ENCODE assay signal across 13 cellular contexts in the genomic region with DNA sequence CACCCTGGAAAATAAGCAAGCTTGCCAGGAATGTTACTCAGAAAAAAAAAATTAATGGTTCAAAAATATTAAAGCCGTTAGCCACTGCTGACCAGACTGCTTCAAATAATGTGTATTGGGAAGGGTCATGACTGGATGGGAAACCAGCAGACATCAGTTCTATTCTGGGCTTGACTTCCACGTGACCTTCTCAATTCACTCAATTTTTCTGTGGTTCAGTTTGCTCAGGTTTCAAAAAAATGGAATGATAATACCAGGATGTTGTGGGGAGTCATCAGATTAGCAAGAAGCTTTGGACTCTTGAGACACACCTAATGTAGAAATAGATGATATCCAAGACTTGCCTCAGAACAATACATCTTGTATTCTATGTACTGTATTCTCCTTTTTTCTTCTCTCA.
DNase-seq lines count a peak whose midpoint lies in the region; ATAC-seq, FAIRE-seq and TF ChIP-seq lines count a peak whose summit lies in the region.
"Had no signal": no experiment of that assay in that cellular context is flagged by ENCODE, and none has a peak within 500 bp of the region (broad histone marks: within the 10 kb centered on the region; RNA-seq: fewer than 3 reads in every experiment).

No MANE protein-coding gene starts in this region.

- H2AK5ac ChIP-seq in IMR-90 (ENCODE audit: low read depth, low read length) = no peak overlapping the region

- peak overlapping the region in 4 of 7 donors; percentile 20 to 30 (median 26) for H3K27ac Mint-ChIP-seq in CD14-positive monocyte

- H2AFZ ChIP-seq in IMR-90 (replicated peaks; ENCODE audit: low read length, poor library complexity) = no peak overlapping the region

- no peak for TF ChIP-seq CTCF in CD14-positive monocyte (IDR thresholded peaks at IDR 0.05)
- TF ChIP-seq CTCF in IMR-90 (conservative IDR thresholded peaks at IDR 0.05; ENCODE audit: low read depth, low read length) = no peak
- no peak for TF ChIP-seq CTCF in bronchial epithelial cell (IDR thresholded peaks at IDR 0.05; ENCODE audit: insufficient read depth, low read length, severe bottlenecking)
- no peak for TF ChIP-seq CTCF in right atrium auricular region (IDR thresholded peaks at IDR 0.05)

- CTCF ChIA-PET in IMR-90 (lab: Yijun Ruan, JAX) = no interaction called here

- intact Hi-C loops in CD14-positive monocyte (cut with micrococcal nuclease) = loop anchor here in 1 of 2 donors (5.0 kb wide), 1 partner anchor 42 kb away; no protein-coding TSS in a partner anchor
- intact Hi-C loops in IMR-90 (cut with micrococcal nuclease) = loop anchor here (5.0 kb wide), 1 partner anchor 252 kb away; no protein-coding TSS in a partner anchor
- intact Hi-C loops in sciatic nerve (cut with DNase I) = no loop called here

- H3K4me3 Mint-ChIP-seq in CD14-positive monocyte = no peak overlapping the region

- no peak overlapping the region for H4K91ac ChIP-seq in IMR-90 (ENCODE audit: insufficient read depth, low read depth, low read length)

- ATAC-seq in IMR-90 (ENCODE audit: low read depth) (no peak), sciatic nerve (no peak)

- peaks cover 45% of the 10 kb centered on the region for H3K4me1 Mint-ChIP-seq in CD14-positive monocyte

- no peak overlapping the region; the same call in 1 of the 2 replicates for H3K4ac ChIP-seq in IMR-90 (ENCODE audit: low read depth, low read length)

- no peaks in the 10 kb centered on the region for H3K9me1 ChIP-seq in IMR-90 (ENCODE audit: insufficient read depth, low read length)

- H3K9ac ChIP-seq in IMR-90 (ENCODE audit: low read depth, low read length) = no peak overlapping the region

- BruUV-seq in IMR-90 (replicated peaks; lab: Mats Ljungman, UMichigan) = no TSS peak

- no peak for TF ChIP-seq POLR2A in IMR-90 (IDR thresholded peaks at IDR 0.05; ENCODE audit: low read depth, low read length)

- H2BK120ac ChIP-seq in IMR-90 (ENCODE audit: low read depth, low read length) = no peak overlapping the region

- in situ Hi-C loops in IMR-90 (cut with MboI; ENCODE audit: low sequenced_read_pairs) = no loop called here

- no peaks in the 10 kb centered on the region for H3K79me1 ChIP-seq in IMR-90 (ENCODE audit: low read depth in 1 of 2, low read length in 2 of 2)

- H3K36me3 Mint-ChIP-seq in CD14-positive monocyte = peaks cover 3 to 6% of the 10 kb centered on the region in 2 donors

- FAIRE-seq in bronchial epithelial cell (lab: Jason Lieb, UNC) = no peak

- H3K4me3 ChIP-seq in IMR-90 (ENCODE audit: insufficient read depth, low read depth, low read length) (no peak overlapping the region), bronchial epithelial cell (ENCODE audit: low read depth, low read length) (no peak overlapping the region), right atrium auricular region (no peak overlapping the region)
- H3K4me3 ChIP-seq: ascending aorta, heart left ventricle, tibial artery had no signal

- H3K56ac ChIP-seq in IMR-90 (ENCODE audit: extremely low read depth, insufficient read depth, low read length) = no peak overlapping the region

- H3K9me3 Mint-ChIP-seq in CD14-positive monocyte = peaks cover 0 to 3% (median 1%) of the 10 kb centered on the region in 7 donors

- H3K27ac ChIP-seq in IMR-90 (ENCODE audit: insufficient read depth, low read length) (no peak overlapping the region), right atrium auricular region (no peak overlapping the region)
- H3K27ac ChIP-seq: ascending aorta, heart left ventricle, tibial artery had no signal

- H3K9me3 ChIP-seq in IMR-90 (ENCODE audit: control insufficient read depth, insufficient read depth, low read length) (no peaks in the 10 kb centered on the region), right atrium auricular region (no peaks in the 10 kb centered on the region)
- H3K9me3 ChIP-seq: ascending aorta, heart left ventricle, tibial artery had no signal

- no CpG with 5 or more reads among the region's 2 CpGs for WGBS in IMR-90 (ENCODE audit: extremely low coverage in 2 of 2, insufficient read length in 1 of 2), 2 experiments

- H3K4me2 ChIP-seq in IMR-90 (ENCODE audit: low read depth, low read length) = no peak overlapping the region

- H3K4me1 ChIP-seq in IMR-90 (ENCODE audit: control insufficient read depth, insufficient read depth, low read length) (peaks cover 6% of the 10 kb centered on the region; the same call in 1 of the 2 replicates), right atrium auricular region (peaks cover 0 to 10% of the 10 kb centered on the region in 2 donors)
- H3K4me1 ChIP-seq: ascending aorta had no signal

- H2BK20ac ChIP-seq in IMR-90 (ENCODE audit: low read depth, low read length) = 0 out of 2 replicates have a peak overlapping the region, but pooled peaks have one; percentile 7

- no peak overlapping the region for H3K14ac ChIP-seq in IMR-90 (replicated peaks; ENCODE audit: low read depth, low read length)

- no peak for TF ChIP-seq RAD21 in IMR-90 (IDR thresholded peaks at IDR 0.05; ENCODE audit: low read length)

- no peak overlapping the region for H4K8ac ChIP-seq in IMR-90 (ENCODE audit: low read depth in 2 of 2, low read length in 2 of 2)

- H3K23ac ChIP-seq in IMR-90 (ENCODE audit: low read depth, low read length) = no peak overlapping the region

- no peak overlapping the region for H2BK5ac ChIP-seq in IMR-90 (ENCODE audit: low read depth, low read length, poor library complexity, severe bottlenecking)

- no peak overlapping the region for H2AK9ac ChIP-seq in IMR-90 (replicated peaks; ENCODE audit: low read depth, low read length, poor library complexity)

- peaks cover 0 to 3% (median 1%) of the 10 kb centered on the region in 3 donors for H3K27me3 Mint-ChIP-seq in CD14-positive monocyte (ENCODE audit: low read depth in 3 of 3)

- no peaks in the 10 kb centered on the region for H4K20me1 ChIP-seq in IMR-90 (ENCODE audit: insufficient read depth, low read length)

- no peak for DNase-seq in CD14-positive monocyte (ENCODE audit: low spot score)
- peak; percentile 65 for DNase-seq in IMR-90
- peak; percentile 51 for DNase-seq in bronchial epithelial cell (ENCODE audit: low read depth)
- peak; percentile 50 to 56 for DNase-seq in lung microvascular endothelial cell (ENCODE audit: low read depth in 2 of 2)
- no peak for DNase-seq in sciatic nerve (ENCODE audit: low spot score)
- DNase-seq in right atrium auricular region (ENCODE audit: low spot score) = no peak
- no peak for DNase-seq in NOMO-1 treated with dmso at 0.1 percent for 144 hours (lab: John Stamatoyannopoulos, UW; ENCODE audit: unreplicated experiment)
- no peak for DNase-seq in OCI-M1 (lab: John Stamatoyannopoulos, UW)
- DNase-seq: activated CD4-positive, alpha-beta T cell treated with anti-CD3 and anti-CD28 coated beads, Interleukin-2, amount 50 U/mL, for 48 hours; effector CD4-positive, alpha-beta T cell had no signal

- dilution Hi-C loops in IMR-90 (cut with HindIII; ENCODE audit: low sequenced_read_pairs, unreplicated experiment) = no loop called here

- POLR2A ChIA-PET in IMR-90 (lab: Charles Lee; ENCODE audit: unreplicated experiment) = no interaction called here

- H3K18ac ChIP-seq in IMR-90 (ENCODE audit: low read depth, low read length) = peak overlapping the region; percentile 73; the same call in 1 of the 2 replicates

- H2BK15ac ChIP-seq in IMR-90 (ENCODE audit: low read depth, low read length) = no peak overlapping the region

- H4K5ac ChIP-seq in IMR-90 (ENCODE audit: low read depth, low read length) = no peak overlapping the region

- H3K36me3 ChIP-seq in IMR-90 (ENCODE audit: control insufficient read depth, insufficient read depth, low read length) (no peaks in the 10 kb centered on the region), bronchial epithelial cell (ENCODE audit: control insufficient read depth, insufficient read depth, low read length) (no peaks in the 10 kb centered on the region), right atrium auricular region (no peaks in the 10 kb centered on the region)
- H3K36me3 ChIP-seq: ascending aorta, heart left ventricle, tibial artery had no signal

- no peaks in the 10 kb centered on the region for H3K27me3 ChIP-seq in IMR-90 (ENCODE audit: control insufficient read depth, insufficient read depth, low read length)
- H3K27me3 ChIP-seq in bronchial epithelial cell (ENCODE audit: control insufficient read depth, insufficient read depth, low read length) = no peaks in the 10 kb centered on the region
- H3K27me3 ChIP-seq in right atrium auricular region = no peaks in the 10 kb centered on the region
- H3K27me3 ChIP-seq: ascending aorta, heart left ventricle, tibial artery had no signal

TF ChIP-seq in IMR-90, 13 proteins besides CTCF, POLR2A, EP300 and RAD21:
- TF ChIP-seq CEBPB (IDR thresholded peaks at IDR 0.05; ENCODE audit: low read depth, low read length) = 0 out of 2 replicates have a peak, but pooled peaks have one; percentile 4
- no peak for TF ChIP-seq MAZ (IDR thresholded peaks at IDR 0.05; ENCODE audit: borderline replicate concordance, low read depth, low read length)

Comparison
In these comparisons a context has a peak if more than half of its experiments do, and no peak if none do; other contexts are left out.
1. DNase-seq: peak in IMR-90 (single experiment), bronchial epithelial cell (single experiment) and lung microvascular endothelial cell (2 of 2); none in CD14-positive monocyte (single experiment), sciatic nerve (single experiment), right atrium auricular region (single experiment), NOMO-1 treated with dmso at 0.1 percent for 144 hours (single experiment) and OCI-M1 (single experiment).